Comparison of ENCODE assay signal across 2 cellular contexts in the genomic region with DNA sequence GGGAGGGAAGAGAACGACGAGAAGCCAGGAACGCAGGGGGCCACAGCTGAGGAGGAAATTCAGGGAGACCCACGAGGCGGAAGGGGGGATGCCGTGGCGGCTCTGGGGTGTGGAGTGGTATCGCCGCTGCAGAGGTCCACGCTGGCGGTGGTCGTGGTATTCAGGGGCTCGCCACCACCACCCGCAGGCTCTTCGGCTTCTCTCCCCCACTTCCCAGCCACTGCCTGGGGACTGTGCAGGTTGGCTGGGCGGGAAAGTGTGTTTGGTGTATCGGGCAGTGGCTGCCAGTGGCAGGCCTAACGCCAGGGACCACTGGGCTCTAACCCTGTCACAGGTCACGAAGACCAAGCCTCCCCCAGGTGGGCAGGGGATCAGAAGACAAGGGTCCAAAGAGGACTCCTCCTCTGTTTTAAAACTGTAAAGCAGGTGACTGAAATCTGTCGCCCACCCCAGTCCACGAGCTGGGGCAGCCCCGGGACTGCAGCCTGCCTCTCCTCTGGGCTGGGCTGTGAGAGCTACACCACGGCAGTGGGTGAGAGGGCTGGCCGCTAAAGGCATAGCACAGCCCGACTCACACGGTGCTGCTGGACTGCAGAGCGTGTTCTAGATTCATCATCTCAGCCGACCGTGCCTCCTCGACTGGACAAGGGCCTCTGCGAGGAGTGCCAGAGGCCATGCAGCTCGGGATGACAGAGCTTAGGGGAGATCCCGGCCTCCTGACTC.
TF ChIP-seq lines count a peak whose summit lies in the region.

No MANE protein-coding gene starts in this region.

TF ChIP-seq in K562, 482 proteins besides CTCF, POLR2A, EP300 and RAD21:
- TF ChIP-seq SETDB1 (IDR thresholded peaks at IDR 0.05; ENCODE audit: low read length) (no peak), POLR2G (IDR thresholded peaks at IDR 0.05; ENCODE audit: low read depth, low read length) (peak; percentile 45; the same call in 1 of the 2 replicates), RBM22 (IDR thresholded peaks at IDR 0.05; ENCODE audit: low read depth, low read length, poor library complexity, severe bottlenecking) (peak; percentile 3)

TF ChIP-seq in SK-N-SH, 30 proteins besides CTCF, POLR2A, EP300 and RAD21:
- TF ChIP-seq, protein P1, sequence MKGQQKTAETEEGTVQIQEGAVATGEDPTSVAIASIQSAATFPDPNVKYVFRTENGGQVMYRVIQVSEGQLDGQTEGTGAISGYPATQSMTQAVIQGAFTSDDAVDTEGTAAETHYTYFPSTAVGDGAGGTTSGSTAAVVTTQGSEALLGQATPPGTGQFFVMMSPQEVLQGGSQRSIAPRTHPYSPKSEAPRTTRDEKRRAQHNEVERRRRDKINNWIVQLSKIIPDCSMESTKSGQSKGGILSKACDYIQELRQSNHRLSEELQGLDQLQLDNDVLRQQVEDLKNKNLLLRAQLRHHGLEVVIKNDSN (IDR thresholded peaks at IDR 0.05; ENCODE audit: borderline replicate concordance, low read depth) = no peak
- TF ChIP-seq FOXJ3 (CRISPR knock-in tag; IDR thresholded peaks at IDR 0.05) (no peak), EZH2phosphoT487 (IDR thresholded peaks at IDR 0.05; ENCODE audit: borderline replicate concordance, low read depth) (no peak), FOSL2 (IDR thresholded peaks at IDR 0.05; ENCODE audit: borderline replicate concordance, low read depth) (no peak), FOXM1 (IDR thresholded peaks at IDR 0.05; ENCODE audit: low read depth) (no peak), TAF1 (IDR thresholded peaks at IDR 0.05; ENCODE audit: borderline replicate concordance, low read depth, low read length) (no peak), RCOR1 (IDR thresholded peaks at IDR 0.05; ENCODE audit: low read length) (no peak), RFX5 (IDR thresholded peaks at IDR 0.05; ENCODE audit: low read length) (no peak), YY1 (IDR thresholded peaks at IDR 0.05; ENCODE audit: low read depth) (no peak), NFIC (IDR thresholded peaks at IDR 0.05; ENCODE audit: borderline replicate concordance) (no peak), JUND (IDR thresholded peaks at IDR 0.05) (no peak), RXRA (IDR thresholded peaks at IDR 0.05; ENCODE audit: borderline replicate concordance, low read depth) (no peak), GABPA (IDR thresholded peaks at IDR 0.05; ENCODE audit: low read depth) (no peak), GATA2 (CRISPR knock-in tag; IDR thresholded peaks at IDR 0.05) (no peak), ELF1 (IDR thresholded peaks at IDR 0.05) (no peak), SMC3 (IDR thresholded peaks at IDR 0.05; ENCODE audit: low read depth, low read length) (no peak), POLR2AphosphoS5 (IDR thresholded peaks at IDR 0.05; ENCODE audit: low read depth, low read length) (no peak)
- TF ChIP-seq, protein P2, sequence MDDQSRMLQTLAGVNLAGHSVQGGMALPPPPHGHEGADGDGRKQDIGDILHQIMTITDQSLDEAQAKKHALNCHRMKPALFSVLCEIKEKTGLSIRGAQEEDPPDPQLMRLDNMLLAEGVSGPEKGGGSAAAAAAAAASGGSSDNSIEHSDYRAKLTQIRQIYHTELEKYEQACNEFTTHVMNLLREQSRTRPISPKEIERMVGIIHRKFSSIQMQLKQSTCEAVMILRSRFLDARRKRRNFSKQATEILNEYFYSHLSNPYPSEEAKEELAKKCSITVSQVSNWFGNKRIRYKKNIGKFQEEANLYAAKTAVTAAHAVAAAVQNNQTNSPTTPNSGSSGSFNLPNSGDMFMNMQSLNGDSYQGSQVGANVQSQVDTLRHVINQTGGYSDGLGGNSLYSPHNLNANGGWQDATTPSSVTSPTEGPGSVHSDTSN (IDR thresholded peaks at IDR 0.05) = no peak
- TF ChIP-seq, protein P3, sequence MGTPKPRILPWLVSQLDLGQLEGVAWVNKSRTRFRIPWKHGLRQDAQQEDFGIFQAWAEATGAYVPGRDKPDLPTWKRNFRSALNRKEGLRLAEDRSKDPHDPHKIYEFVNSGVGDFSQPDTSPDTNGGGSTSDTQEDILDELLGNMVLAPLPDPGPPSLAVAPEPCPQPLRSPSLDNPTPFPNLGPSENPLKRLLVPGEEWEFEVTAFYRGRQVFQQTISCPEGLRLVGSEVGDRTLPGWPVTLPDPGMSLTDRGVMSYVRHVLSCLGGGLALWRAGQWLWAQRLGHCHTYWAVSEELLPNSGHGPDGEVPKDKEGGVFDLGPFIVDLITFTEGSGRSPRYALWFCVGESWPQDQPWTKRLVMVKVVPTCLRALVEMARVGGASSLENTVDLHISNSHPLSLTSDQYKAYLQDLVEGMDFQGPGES (IDR thresholded peaks at IDR 0.05; ENCODE audit: low read depth, low read length) = no peak
- TF ChIP-seq, protein P4, sequence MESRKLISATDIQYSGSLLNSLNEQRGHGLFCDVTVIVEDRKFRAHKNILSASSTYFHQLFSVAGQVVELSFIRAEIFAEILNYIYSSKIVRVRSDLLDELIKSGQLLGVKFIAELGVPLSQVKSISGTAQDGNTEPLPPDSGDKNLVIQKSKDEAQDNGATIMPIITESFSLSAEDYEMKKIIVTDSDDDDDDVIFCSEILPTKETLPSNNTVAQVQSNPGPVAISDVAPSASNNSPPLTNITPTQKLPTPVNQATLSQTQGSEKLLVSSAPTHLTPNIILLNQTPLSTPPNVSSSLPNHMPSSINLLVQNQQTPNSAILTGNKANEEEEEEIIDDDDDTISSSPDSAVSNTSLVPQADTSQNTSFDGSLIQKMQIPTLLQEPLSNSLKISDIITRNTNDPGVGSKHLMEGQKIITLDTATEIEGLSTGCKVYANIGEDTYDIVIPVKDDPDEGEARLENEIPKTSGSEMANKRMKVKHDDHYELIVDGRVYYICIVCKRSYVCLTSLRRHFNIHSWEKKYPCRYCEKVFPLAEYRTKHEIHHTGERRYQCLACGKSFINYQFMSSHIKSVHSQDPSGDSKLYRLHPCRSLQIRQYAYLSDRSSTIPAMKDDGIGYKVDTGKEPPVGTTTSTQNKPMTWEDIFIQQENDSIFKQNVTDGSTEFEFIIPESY (IDR thresholded peaks at IDR 0.05; ENCODE audit: borderline replicate concordance, low read depth) = no peak
